Comparison of ENCODE assay signal across 11 cellular contexts in the genomic region with DNA sequence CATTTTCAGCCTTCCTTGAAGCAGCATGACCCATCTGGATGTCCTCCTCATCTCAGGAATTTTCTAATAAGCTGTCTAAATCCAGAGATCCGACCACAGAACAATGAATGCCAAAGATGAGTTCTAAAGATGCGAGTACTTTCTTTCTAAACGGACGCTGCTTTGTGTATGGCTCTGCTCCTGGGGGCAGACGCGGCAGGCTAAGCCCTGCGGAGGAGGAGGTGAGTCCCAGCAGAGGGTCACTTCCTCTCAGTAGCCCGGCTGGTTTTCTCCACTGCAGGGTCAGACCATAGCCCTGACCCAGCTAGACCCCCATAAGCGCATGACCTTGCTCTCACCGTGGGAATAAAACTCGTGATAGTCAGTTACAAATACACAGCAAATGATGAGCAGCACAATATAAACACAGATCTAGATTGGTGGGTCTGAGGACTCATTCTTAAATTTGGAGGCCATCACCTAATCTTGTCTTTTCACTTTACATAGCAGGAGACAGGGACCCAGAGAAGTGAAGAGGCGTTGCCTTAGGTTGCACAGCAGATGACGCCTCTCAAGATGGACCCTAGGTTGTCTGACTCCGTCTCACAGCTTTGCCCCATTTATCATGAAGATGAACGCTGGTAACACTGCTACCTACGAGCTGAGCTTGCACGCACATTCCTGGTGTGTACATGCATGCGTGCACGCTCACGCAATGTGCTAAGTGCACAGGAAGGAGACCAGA. TPM values are rescaled to one million over a fixed set of nuclear protein-coding genes. Genes with fewer than 3 reads are reported as not detected.
A peak's percentile ranks its signal among the peaks of the same experiment; 100 is the strongest.
DNase-seq lines count a peak whose midpoint lies in the region; ATAC-seq and TF ChIP-seq lines count a peak whose summit lies in the region.
"Had no signal": no experiment of that assay in that cellular context is flagged by ENCODE, and none has a peak within 500 bp of the region (broad histone marks: within the 10 kb centered on the region; RNA-seq: fewer than 3 reads in every experiment).

No MANE protein-coding gene starts in this region.

- peaks cover 3% of the 10 kb centered on the region for H3K9me3 Mint-ChIP-seq in activated CD4-positive, alpha-beta memory T cell treated with anti-CD3 and anti-CD28 coated beads, Interleukin-2, amount 10 ng/mL, durations not matched to agents 7 days and 5 days
- no peaks in the 10 kb centered on the region for H3K9me3 Mint-ChIP-seq in activated CD4-positive, alpha-beta memory T cell treated with anti-CD3 and anti-CD28 coated beads for 36 hours

- no peak overlapping the region for H3K4me3 Mint-ChIP-seq in activated CD4-positive, alpha-beta memory T cell treated with anti-CD3 and anti-CD28 coated beads, Interleukin-2, amount 10 ng/mL, durations not matched to agents 7 days and 5 days
- no peak overlapping the region for H3K4me3 Mint-ChIP-seq in activated CD4-positive, alpha-beta memory T cell treated with anti-CD3 and anti-CD28 coated beads for 36 hours

- TF ChIP-seq CTCF in thyroid gland (IDR thresholded peaks at IDR 0.05) (no peak), PC-3 (conservative IDR thresholded peaks at IDR 0.05; ENCODE audit: low read depth, low read length) (no peak)

- H3K36me3 Mint-ChIP-seq in activated CD4-positive, alpha-beta memory T cell treated with anti-CD3 and anti-CD28 coated beads, Interleukin-2, amount 10 ng/mL, durations not matched to agents 7 days and 5 days (ENCODE audit: low read depth) = peaks cover 59% of the 10 kb centered on the region
- peaks cover 9% of the 10 kb centered on the region for H3K36me3 Mint-ChIP-seq in activated CD4-positive, alpha-beta memory T cell treated with anti-CD3 and anti-CD28 coated beads for 36 hours

- H3K27ac ChIP-seq in thyroid gland (peak overlapping the region; percentile 92 to 98 (median 95)), PC-3 (ENCODE audit: low read length) (no peak overlapping the region)

- TF ChIP-seq POLR2A in thyroid gland (IDR thresholded peaks at IDR 0.05) = no peak

- WGBS in thyroid gland, 2 donors = 76 to 77% methylated on average over 16 to 20 of the region's 20 CpGs

- H3K9me3 ChIP-seq in adipocyte (ENCODE audit: control insufficient read depth, low read length) (no peaks in the 10 kb centered on the region), thyroid gland (no peaks in the 10 kb centered on the region), PC-3 (ENCODE audit: low read length) (no peaks in the 10 kb centered on the region)

- H3K4me1 ChIP-seq in adipocyte (ENCODE audit: control insufficient read depth, insufficient read depth, low read length) = peaks cover 47% of the 10 kb centered on the region
- H3K4me1 ChIP-seq in thyroid gland = peaks cover 33 to 40% of the 10 kb centered on the region in 2 donors
- H3K4me1 ChIP-seq in PC-3 (ENCODE audit: insufficient read depth, low read length) = peaks cover 28% of the 10 kb centered on the region

- no peak for ATAC-seq in PC-3
- ATAC-seq: K562 had no signal

- H3K27ac Mint-ChIP-seq in activated CD4-positive, alpha-beta memory T cell treated with anti-CD3 and anti-CD28 coated beads, Interleukin-2, amount 10 ng/mL, durations not matched to agents 7 days and 5 days = peak overlapping the region; percentile 33
- H3K27ac Mint-ChIP-seq in activated CD4-positive, alpha-beta memory T cell treated with anti-CD3 and anti-CD28 coated beads for 36 hours = no peak overlapping the region

- peak overlapping the region; percentile 27 for H3K9ac ChIP-seq in adipocyte (ENCODE audit: low read length)
- H3K9ac ChIP-seq in PC-3 (ENCODE audit: low read length) = no peak overlapping the region

- no peaks in the 10 kb centered on the region for H4K20me1 ChIP-seq in PC-3 (ENCODE audit: low read length)

- no peak overlapping the region for H3K4me3 ChIP-seq in adipocyte (ENCODE audit: low read length)
- no peak overlapping the region for H3K4me3 ChIP-seq in thyroid gland (replicated peaks in 1 of 3)
- H3K4me3 ChIP-seq in PC-3 (ENCODE audit: low read length) = no peak overlapping the region
- H3K4me3 ChIP-seq: K562 had no signal

- H3K4me1 Mint-ChIP-seq in activated CD4-positive, alpha-beta memory T cell treated with anti-CD3 and anti-CD28 coated beads, Interleukin-2, amount 10 ng/mL, durations not matched to agents 7 days and 5 days = peaks cover 52% of the 10 kb centered on the region
- peaks cover 35% of the 10 kb centered on the region for H3K4me1 Mint-ChIP-seq in activated CD4-positive, alpha-beta memory T cell treated with anti-CD3 and anti-CD28 coated beads for 36 hours (ENCODE audit: low read depth)

- CTCF ChIA-PET in activated CD4-positive, alpha-beta memory T cell treated with anti-CD3 and anti-CD28 coated beads, Interleukin-2, amount 10 ng/mL, durations not matched to agents 7 days and 5 days (lab: Charles Lee) = interaction anchor here (0.5 to 4.5 kb wide), 2 partner anchors 17 to 186 kb away, joined by 3 to 12 read pairs; partner anchors contain the start of gene SSH1
- CTCF ChIA-PET in activated CD4-positive, alpha-beta memory T cell treated with anti-CD3 and anti-CD28 coated beads for 36 hours (lab: Charles Lee) = interaction anchor here (0.6 kb wide), 1 partner anchor 69 kb away, joined by 3 read pairs; no protein-coding TSS in a partner anchor
- CTCF ChIA-PET in PC-3 (lab: Charles Lee) = no interaction called here

- H3K4me2 ChIP-seq in PC-3 (ENCODE audit: low read length) = no peak overlapping the region

- peaks cover 4% of the 10 kb centered on the region for H3F3A ChIP-seq in PC-3 (ENCODE audit: low read length, unreplicated experiment)

- no peak overlapping the region for H2AFZ ChIP-seq in PC-3 (ENCODE audit: low read length)

- intact Hi-C loops in activated CD4-positive, alpha-beta memory T cell treated with anti-CD3 and anti-CD28 coated beads for 36 hours (cut with micrococcal nuclease) = no loop called here
- intact Hi-C loops in thyroid gland (cut with DNase I) = no loop called here
- intact Hi-C loops in PC-3 (cut with micrococcal nuclease) = no loop called here

- no peaks in the 10 kb centered on the region for H3K27me3 Mint-ChIP-seq in activated CD4-positive, alpha-beta memory T cell treated with anti-CD3 and anti-CD28 coated beads, Interleukin-2, amount 10 ng/mL, durations not matched to agents 7 days and 5 days
- no peaks in the 10 kb centered on the region for H3K27me3 Mint-ChIP-seq in activated CD4-positive, alpha-beta memory T cell treated with anti-CD3 and anti-CD28 coated beads for 36 hours

- H3K27me3 ChIP-seq in adipocyte (replicated peaks; ENCODE audit: control insufficient read depth, insufficient read depth, low read length) (no peaks in the 10 kb centered on the region), thyroid gland (no peaks in the 10 kb centered on the region), PC-3 (ENCODE audit: low read length) (no peaks in the 10 kb centered on the region)

- H3K36me3 ChIP-seq in adipocyte (ENCODE audit: control insufficient read depth, insufficient read depth, low read length, severe bottlenecking) (peaks cover 36% of the 10 kb centered on the region), thyroid gland (no peaks in the 10 kb centered on the region), PC-3 (ENCODE audit: low read depth, low read length) (peaks cover 23% of the 10 kb centered on the region)

- POLR2A ChIA-PET in activated CD4-positive, alpha-beta memory T cell treated with anti-CD3 and anti-CD28 coated beads, Interleukin-2, amount 10 ng/mL, durations not matched to agents 7 days and 5 days (lab: Charles Lee) = interaction anchor here (3.1 to 6.1 kb wide), 2 partner anchors 17 to 208 kb away, joined by 40 to 62 read pairs; partner anchors contain the start of genes SELPLG and SSH1
- POLR2A ChIA-PET in activated CD4-positive, alpha-beta memory T cell treated with anti-CD3 and anti-CD28 coated beads for 36 hours (lab: Charles Lee) = no interaction called here
- POLR2A ChIA-PET in PC-3 (lab: Charles Lee; ENCODE audit: unreplicated experiment) = no interaction called here

- BruUV-seq in PC-3 (replicated peaks; lab: Mats Ljungman, UMichigan) = no TSS peak

- H3K79me2 ChIP-seq in PC-3 (ENCODE audit: low read length) = peaks cover 40% of the 10 kb centered on the region

- no peaks in the 10 kb centered on the region for H3K9me2 ChIP-seq in PC-3 (replicated peaks; ENCODE audit: low read length)

- DNase-seq in activated CD4-positive, alpha-beta memory T cell treated with anti-CD3 and anti-CD28 coated beads, Interleukin-2, amount 10 ng/mL, durations not matched to agents 7 days and 5 days = no peak
- DNase-seq in activated CD4-positive, alpha-beta memory T cell treated with anti-CD3 and anti-CD28 coated beads for 36 hours = no peak
- DNase-seq in adipocyte (ENCODE audit: low read depth) (peak; percentile 44), left kidney (ENCODE audit: low read depth, low spot score) (peak; percentile 31), thyroid gland (no peak), PC-3 (no peak), LoVo (ENCODE audit: low spot score) (no peak), NCI-H2196 treated with DMSO at 0.1 percent for 48 hours (lab: John Stamatoyannopoulos, UW; ENCODE audit: unreplicated experiment) (no peak)
- DNase-seq: stimulated activated CD4-positive, alpha-beta T cell treated with anti-CD3 and anti-CD28 coated beads, Interleukin-12 subunit alpha, Interleukin-12 subunit beta, amount 100 ng/mL, for 4 hours had no signal

RNA-seq across cellular contexts. Expression of gene SSH1, which starts 16.6 kb away (rescaled TPM):
- 10 to 100 TPM; 56.7 to 57.4 TPM for total RNA-seq in activated CD4-positive, alpha-beta memory T cell treated with anti-CD3 and anti-CD28 coated beads, Interleukin-2, amount 10 ng/mL, durations not matched to agents 7 days and 5 days
- total RNA-seq in activated CD4-positive, alpha-beta memory T cell treated with anti-CD3 and anti-CD28 coated beads for 36 hours = 10 to 100 TPM; 27.4 to 30.2 TPM
- total RNA-seq in thyroid gland (10 to 100 TPM; 13.0 to 26.8 (median 21.7) TPM), PC-3 (2014; rRNA removed) (17.2 and 24.2 TPM in 2 replicates)

RNA-seq across cellular contexts. Expression of gene DAO, which starts 39.1 kb away (rescaled TPM):
- total RNA-seq in activated CD4-positive, alpha-beta memory T cell treated with anti-CD3 and anti-CD28 coated beads, Interleukin-2, amount 10 ng/mL, durations not matched to agents 7 days and 5 days = not detected
- total RNA-seq in activated CD4-positive, alpha-beta memory T cell treated with anti-CD3 and anti-CD28 coated beads for 36 hours = not detected
- total RNA-seq in thyroid gland (not detected), PC-3 (2014; rRNA removed) (not detected in 2 replicates)
- total RNA-seq: K562, temporal lobe had no signal

Comparison
In these comparisons a context has a peak if more than half of its experiments do, and no peak if none do; other contexts are left out.
1. DNase-seq: peak in adipocyte (single experiment) and left kidney (single experiment); none in activated CD4-positive, alpha-beta memory T cell treated with anti-CD3 and anti-CD28 coated beads, Interleukin-2, amount 10 ng/mL, durations not matched to agents 7 days and 5 days (single experiment), activated CD4-positive, alpha-beta memory T cell treated with anti-CD3 and anti-CD28 coated beads for 36 hours (single experiment), thyroid gland (0 of 2), PC-3 (single experiment), LoVo (single experiment) and NCI-H2196 treated with DMSO at 0.1 percent for 48 hours (single experiment).